In the genomic region with DNA sequence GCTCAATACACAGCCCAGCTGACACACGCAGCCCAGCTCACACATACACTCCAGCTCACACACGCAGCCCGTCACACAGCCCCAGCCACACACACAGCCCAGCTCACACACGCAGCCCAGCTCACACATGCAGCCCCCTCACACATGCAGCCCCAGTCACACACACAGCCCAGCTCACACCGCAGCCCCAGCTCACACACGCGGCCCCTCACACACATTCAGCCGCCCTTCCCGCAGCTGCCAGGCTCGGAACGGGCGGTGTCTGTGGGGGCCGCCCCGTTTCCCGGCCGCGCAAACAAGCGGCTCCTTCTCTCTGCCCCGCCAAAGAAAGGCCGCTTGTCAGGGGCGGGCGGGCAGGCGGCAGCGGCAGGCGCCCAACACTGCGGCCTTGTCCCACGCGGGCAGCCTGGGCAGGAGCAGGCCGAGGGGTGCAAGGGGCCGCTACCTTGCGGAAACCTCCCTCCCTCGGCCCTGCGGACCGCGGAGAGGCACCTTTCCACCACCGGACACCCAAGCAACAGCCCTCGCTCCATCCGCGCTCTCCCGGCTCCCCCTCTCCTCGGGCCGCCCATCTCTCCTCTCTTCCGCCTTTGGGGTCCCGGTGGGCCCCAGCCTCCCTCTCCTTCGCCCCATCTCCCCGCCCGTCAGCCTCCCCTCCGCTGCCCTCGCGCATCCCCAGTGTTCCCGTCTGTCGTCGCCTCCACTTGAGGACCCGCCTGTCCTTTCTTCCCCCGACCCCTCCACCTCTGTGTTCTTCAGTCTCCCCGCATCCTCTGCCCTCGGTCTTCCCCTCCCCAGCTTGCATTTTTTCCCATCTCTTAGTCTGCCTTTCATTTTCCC, we compare ENCODE assay signal across 8 cellular contexts. TPM values are rescaled to one million over a fixed set of nuclear protein-coding genes. Genes with fewer than 3 reads are reported as not detected.
DNase-seq lines count a peak whose midpoint lies in the region; ATAC-seq and TF ChIP-seq lines count a peak whose summit lies in the region.

No MANE protein-coding gene starts in this region.

- peak overlapping the region; percentile 5 to 32 for H3K9ac ChIP-seq in mucosa of rectum (ENCODE audit: low read depth in 1 of 2, low read length in 2 of 2)

- peak overlapping the region; percentile 98 for H3K27ac ChIP-seq in coronary artery
- peak overlapping the region; percentile 82 to 89 for H3K27ac ChIP-seq in mucosa of rectum (ENCODE audit: low read depth in 2 of 2, low read length in 2 of 2)
- H3K27ac ChIP-seq in temporal lobe (ENCODE audit: low read depth, low read length) = peak overlapping the region; percentile 97

- H3K9me3 ChIP-seq in mucosa of rectum (ENCODE audit: control insufficient read depth in 2 of 2, low read length in 2 of 2) = no peaks in the 10 kb centered on the region

- no peak for ATAC-seq in HG03095 (IDR thresholded peaks at IDR 0.05; ENCODE audit: unreplicated experiment)

- H3K36me3 ChIP-seq in mucosa of rectum (ENCODE audit: control insufficient read depth in 2 of 2, insufficient read depth in 2 of 2, low read length in 2 of 2) = peaks cover 0 to 4% of the 10 kb centered on the region in 2 donors

- peaks cover 35 to 42% of the 10 kb centered on the region in 2 donors for H3K4me1 ChIP-seq in mucosa of rectum (ENCODE audit: control insufficient read depth in 2 of 2, insufficient read depth in 2 of 2, low read length in 2 of 2)

- DNase-seq in Ammon's horn (ENCODE audit: low spot score) (peak; percentile 87), coronary artery (ENCODE audit: low spot score) (no peak), NCI-H2029 (lab: John Stamatoyannopoulos, UW) (no peak), GDM1 (lab: John Stamatoyannopoulos, UW) (no peak)

- H3K4me3 ChIP-seq in WI38 (ENCODE audit: low read depth, low read length) (peak overlapping the region; percentile 90), coronary artery (peak overlapping the region; percentile 90), mucosa of rectum (ENCODE audit: low read length in 2 of 2) (peak overlapping the region; percentile 69 to 72)

- TF ChIP-seq CTCF in WI38 (IDR thresholded peaks at IDR 0.05; ENCODE audit: low read depth, low read length) (no peak), coronary artery (IDR thresholded peaks at IDR 0.05) (no peak)

- peaks cover 14 to 24% of the 10 kb centered on the region in 2 donors for H3K27me3 ChIP-seq in mucosa of rectum (ENCODE audit: control insufficient read depth in 2 of 2, insufficient read depth in 2 of 2, low read length in 2 of 2)

RNA-seq across cellular contexts. Expression of a gene that starts 2.2 kb away (rescaled TPM):
- 57.0 TPM for total RNA-seq in temporal lobe

RNA-seq across cellular contexts. Expression of a gene that starts 37.4 kb away (rescaled TPM):
- 67.9 TPM for total RNA-seq in temporal lobe

RNA-seq across cellular contexts. Expression of a gene that starts 43.9 kb away (rescaled TPM):
- total RNA-seq in temporal lobe = 31.7 TPM
